Comparison of ENCODE assay signal across 8 cellular contexts in the genomic region with DNA sequence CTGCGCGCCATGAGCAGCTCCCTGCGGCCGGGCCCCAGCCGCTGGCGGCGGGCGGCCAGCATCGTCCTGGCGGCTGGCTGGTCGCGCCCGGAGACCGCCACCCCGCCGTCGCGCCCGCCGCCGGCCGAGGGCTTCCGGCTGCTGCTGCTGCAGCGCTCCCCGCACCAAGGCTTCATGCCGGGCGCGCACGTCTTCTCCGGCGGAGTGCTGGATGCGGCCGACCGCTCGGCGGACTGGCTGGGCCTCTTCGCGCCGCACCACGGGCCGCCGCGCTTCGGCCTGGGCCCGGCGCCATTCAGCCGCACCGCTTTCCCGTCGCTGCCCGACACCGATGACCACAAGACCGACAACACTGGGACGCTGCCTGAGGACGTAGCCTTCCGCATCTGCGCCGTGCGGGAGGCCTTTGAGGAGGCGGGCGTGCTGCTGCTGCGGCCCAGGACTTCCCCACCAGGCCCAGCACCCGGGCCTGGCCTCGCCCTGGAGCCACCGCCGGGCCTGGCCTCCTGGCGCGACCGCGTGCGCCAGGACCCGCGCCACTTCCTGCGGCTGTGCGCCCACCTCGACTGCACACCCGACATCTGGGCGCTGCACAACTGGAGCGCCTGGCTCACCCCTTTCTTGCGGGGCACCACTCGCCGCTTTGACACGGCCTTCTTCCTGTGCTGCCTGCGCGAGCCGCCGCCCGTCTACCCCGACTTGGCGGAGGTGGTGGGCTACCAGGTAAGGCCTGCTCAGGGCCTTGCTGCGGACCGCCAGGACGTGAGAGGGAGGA. TPM values are rescaled to one million over a fixed set of nuclear protein-coding genes. Genes with fewer than 3 reads are reported as not detected.
DNase-seq lines count a peak whose midpoint lies in the region; ATAC-seq and TF ChIP-seq lines count a peak whose summit lies in the region.

No MANE protein-coding gene starts in this region.

- WGBS in tibial nerve, 2 donors: 9 to 14% methylated on average over 17 to 49 of the region's 93 CpGs

- H3K27ac Mint-ChIP-seq in naive thymus-derived CD8-positive, alpha-beta T cell: peak overlapping the region; percentile 92 to 98 (median 96)

- H3K36me3 Mint-ChIP-seq in naive thymus-derived CD8-positive, alpha-beta T cell: peaks cover 4 to 15% (median 7%) of the 10 kb centered on the region in 3 donors

- ATAC-seq in GM18861 (IDR thresholded peaks at IDR 0.05; ENCODE audit: unreplicated experiment) (peak; percentile 52), HG03025 (IDR thresholded peaks at IDR 0.05; ENCODE audit: low FRiP score, unreplicated experiment) (peak; percentile 36)
- peak; percentile 61 to 66 for ATAC-seq in naive thymus-derived CD8-positive, alpha-beta T cell

- peaks cover 0 to 2% (median 0%) of the 10 kb centered on the region in 9 donors for H3K9me3 Mint-ChIP-seq in naive thymus-derived CD8-positive, alpha-beta T cell

- peak overlapping the region; percentile 59 for H3K4me3 ChIP-seq in fibroblast of villous mesenchyme (ENCODE audit: low read depth, low read length)
- H3K4me3 ChIP-seq in tibial nerve: peak overlapping the region; percentile 76 to 91 (median 79)

- H3K9me3 ChIP-seq in tibial nerve: no peaks in the 10 kb centered on the region

- peak overlapping the region; percentile 10 to 83 (median 75) for H3K27ac ChIP-seq in tibial nerve

- TF ChIP-seq POLR2A in tibial nerve (IDR thresholded peaks at IDR 0.05): no peak

- H3K27me3 ChIP-seq in tibial nerve: no peaks in the 10 kb centered on the region

- no peaks in the 10 kb centered on the region for H3K27me3 Mint-ChIP-seq in naive thymus-derived CD8-positive, alpha-beta T cell

- peaks cover 0 to 47% (median 7%) of the 10 kb centered on the region in 4 donors for H3K4me1 ChIP-seq in tibial nerve

- TF ChIP-seq CTCF in fibroblast of villous mesenchyme (IDR thresholded peaks at IDR 0.05; ENCODE audit: insufficient read depth, low read depth, low read length) (no peak), tibial nerve (IDR thresholded peaks at IDR 0.05) (no peak)

- DNase-seq in AG20443 (ENCODE audit: low spot score) (peak; percentile 84), NOMO-1 treated with dmso at 0.1 percent for 144 hours (lab: John Stamatoyannopoulos, UW; ENCODE audit: unreplicated experiment) (peak; percentile 41), fibroblast of villous mesenchyme (ENCODE audit: low read depth) (peak; percentile 69), tibial nerve (ENCODE audit: low spot score in 2 of 2) (peak in 1 of 2 donors; percentile 17)
- DNase-seq in activated effector memory CD4-positive, alpha-beta T cell treated with Interleukin-2 at 50 U/mL for 16 hours: peak; percentile 38
- peak in 9 of 10 donors; percentile 32 to 72 (median 45) for DNase-seq in naive thymus-derived CD8-positive, alpha-beta T cell

- no peak for TF ChIP-seq EP300 in tibial nerve (IDR thresholded peaks at IDR 0.05)

- POLR2A ChIA-PET in naive thymus-derived CD8-positive, alpha-beta T cell (lab: Charles Lee): interaction anchor here (0.6 to 2.5 kb wide), 8 partner anchors 16 to 485 kb away, joined by 4 to 41 read pairs (median 8); a partner anchor contains a TSS

- H3K4me1 Mint-ChIP-seq in naive thymus-derived CD8-positive, alpha-beta T cell: peaks cover 33 to 66% (median 55%) of the 10 kb centered on the region in 4 donors

- H3K4me3 Mint-ChIP-seq in naive thymus-derived CD8-positive, alpha-beta T cell: peak overlapping the region; percentile 89 to 97 (median 96)

- peaks cover 0 to 16% (median 0%) of the 10 kb centered on the region in 3 donors for H3K36me3 ChIP-seq in tibial nerve

RNA-seq across cellular contexts. Expression of a gene that starts 0.5 kb away (rescaled TPM):
- total RNA-seq in fibroblast of villous mesenchyme (9.0 and 14.2 TPM in 2 replicates), tibial nerve (1 to 10 TPM; 4.2 to 8.6 (median 5.8) TPM)
- total RNA-seq in naive thymus-derived CD8-positive, alpha-beta T cell: 10 to 100 TPM; 11.2 to 11.5 TPM
- 1 to 10 TPM; 2.5 to 2.7 (median 2.5) TPM for polyA plus RNA-seq in naive thymus-derived CD8-positive, alpha-beta T cell

RNA-seq across cellular contexts. Expression of a gene that starts 16.5 kb away (rescaled TPM):
- total RNA-seq in fibroblast of villous mesenchyme: 0.32 and 0.86 TPM in 2 replicates
- under 1 TPM; 0.16 to 0.36 TPM for total RNA-seq in naive thymus-derived CD8-positive, alpha-beta T cell
- polyA plus RNA-seq in naive thymus-derived CD8-positive, alpha-beta T cell: under 1 TPM; 0.19 to 0.23 (median 0.20) TPM
- under 1 TPM in 3 of 4 donors, not detected in 1; 0.22 to 0.63 (median 0.60) TPM for total RNA-seq in tibial nerve

RNA-seq across cellular contexts. Expression of a gene that starts 17.2 kb away (rescaled TPM):
- total RNA-seq in fibroblast of villous mesenchyme (25.8 and 37.1 TPM in 2 replicates), tibial nerve (10 to 100 TPM; 13.7 to 28.6 (median 23.5) TPM)
- 10 to 100 TPM; 34.1 to 34.2 TPM for total RNA-seq in naive thymus-derived CD8-positive, alpha-beta T cell
- polyA plus RNA-seq in naive thymus-derived CD8-positive, alpha-beta T cell: 10 to 100 TPM in 2 of 3 donors, 1 to 10 TPM in 1; 9.0 to 17.1 (median 12.1) TPM

RNA-seq across cellular contexts. Expression of a gene that starts 27.4 kb away (rescaled TPM):
- total RNA-seq in fibroblast of villous mesenchyme (under 0.01 and 1.3 TPM in 2 replicates), tibial nerve (under 1 TPM in 3 of 4 donors, not detected in 1; under 0.01 to 0.30 (median 0.21) TPM)
- under 1 TPM; 0.60 to 0.70 TPM for total RNA-seq in naive thymus-derived CD8-positive, alpha-beta T cell
- polyA plus RNA-seq in naive thymus-derived CD8-positive, alpha-beta T cell: under 1 TPM; 0.06 to 0.18 (median 0.13) TPM
